7 cellular contexts compared by ENCODE assay signal in genomic region chr12:116843085-116843484, GRCh38. TPM values are rescaled to one million over a fixed set of nuclear protein-coding genes. Genes with fewer than 3 reads are reported as not detected.
"Had no signal": no experiment of that assay in that cellular context is flagged by ENCODE, and none has a peak within 500 bp of the region (broad histone marks: within the 10 kb centered on the region; RNA-seq: fewer than 3 reads in every experiment).

No MANE protein-coding gene starts in this region.

- DNase-seq: GF-D8 had no signal

- FAIRE-seq: G401.6, GM12878, GM12891, GM12892, GM18507, GM19239 had no signal

- H3K4me3 ChIP-seq: GM12878 had no signal

- ATAC-seq: GM12878 had no signal

RNA-seq across cellular contexts. Expression of gene HRK, which starts 38.2 kb away (rescaled TPM):
- total RNA-seq: GM12878 had no signal
- polyA plus RNA-seq: GM12878 had no signal
